ENCODE assay signal across 16 cellular contexts in genomic region chr11:69450064-69450856, GRCh38. TPM values are rescaled to one million over a fixed set of nuclear protein-coding genes. Genes with fewer than 3 reads are reported as not detected.
DNase-seq lines count a peak whose midpoint lies in the region; ATAC-seq and TF ChIP-seq lines count a peak whose summit lies in the region.
"Had no signal": no experiment of that assay in that cellular context is flagged by ENCODE, and none has a peak within 500 bp of the region (broad histone marks: within the 10 kb centered on the region; RNA-seq: fewer than 3 reads in every experiment).

No MANE protein-coding gene starts in this region.

- H2AFZ ChIP-seq in H9 (ENCODE audit: low read length) = no peak overlapping the region

- no peak overlapping the region for H2BK12ac ChIP-seq in H9 (ENCODE audit: insufficient read length, low read depth, low read length)

- H3T11ph ChIP-seq in H9 (ENCODE audit: low read length) = no peak overlapping the region

- H4K5ac ChIP-seq in H9 (ENCODE audit: insufficient read length, low read depth, low read length) = no peak overlapping the region

- peak overlapping the region in 5 of 11 experiments; percentile 12 to 53 (median 28); a peak in 2 of 22 replicates for H3K9ac ChIP-seq in BLaER1 treated with 17β-estradiol and CSF1 and Interleukin-3, amounts not matched to agents 10 nM and 100 nM
- no peak overlapping the region for H3K9ac ChIP-seq in H9 (ENCODE audit: extremely low read depth, insufficient read length, low read length)

- WGBS in right cardiac atrium = 61% methylated on average over 18 of the region's 18 CpGs
- WGBS in H9 (ENCODE audit: extremely low coverage, insufficient read length, low lambda C conversion rate) = no CpG with 5 or more reads among the region's 18 CpGs

- H4K91ac ChIP-seq in H9 (ENCODE audit: insufficient read length, low read depth, low read length) = no peak overlapping the region

- H3K27ac ChIP-seq in BLaER1 treated with 17β-estradiol and CSF1 and Interleukin-3, amounts not matched to agents 10 nM and 100 nM = peak overlapping the region in 6 of 11 experiments; percentile 5 to 45 (median 24); a peak in 6 of 22 replicates
- H3K27ac ChIP-seq in caudate nucleus (ENCODE audit: low read depth, low read length) = peak overlapping the region; percentile 58
- H3K27ac ChIP-seq in right cardiac atrium (ENCODE audit: low read length) = peak overlapping the region; percentile 74
- H3K27ac ChIP-seq in gastrocnemius medialis = peak overlapping the region in 3 of 4 donors; percentile 52 to 73 (median 72)
- peak overlapping the region in 27 of 59 donors; percentile 7 to 82 (median 48) for H3K27ac ChIP-seq in dorsolateral prefrontal cortex
- H3K27ac ChIP-seq in H9 (ENCODE audit: insufficient read length, low read depth, low read length) = no peak overlapping the region

- no peak overlapping the region for H3K27ac Mint-ChIP-seq in H9
- H3K27ac Mint-ChIP-seq in activated T-helper 17 cell treated with anti-CD3 and anti-CD28 coated beads, Interleukin-2, amount 50 U/mL, for 72 hours = no peak overlapping the region
- H3K27ac Mint-ChIP-seq: dendritic cell treated with granulocyte-macrophage colony-stimulating factor and Interleukin-4, amounts not matched to agents 40 ng/mL and 50 ng/mL, for 4 days had no signal

- H3K56ac ChIP-seq in H9 (ENCODE audit: insufficient read length, low read depth, low read length) = no peak overlapping the region

- no peaks in the 10 kb centered on the region for H3K23me2 ChIP-seq in H9 (ENCODE audit: insufficient read length, low read depth, low read length, poor library complexity, severe bottlenecking)

- peaks cover 0 to 4% (median 0%) of the 10 kb centered on the region in 3 experiments; a peak in 3 of 7 replicates for H3K36me3 Mint-ChIP-seq in H9 (ENCODE audit: insufficient read depth in 1 of 3, low read depth in 3 of 3)
- no peaks in the 10 kb centered on the region for H3K36me3 Mint-ChIP-seq in activated T-helper 17 cell treated with anti-CD3 and anti-CD28 coated beads, Interleukin-2, amount 50 U/mL, for 72 hours (ENCODE audit: low read depth)

- H3K4ac ChIP-seq in H9 (ENCODE audit: low read depth, low read length) = no peak overlapping the region

- no peak overlapping the region for H4K8ac ChIP-seq in H9 (replicated peaks; ENCODE audit: insufficient read length, low read depth, low read length)

- H3K27me3 ChIP-seq in BLaER1 treated with 17β-estradiol and CSF1 and Interleukin-3, amounts not matched to agents 10 nM and 100 nM = no peaks in the 10 kb centered on the region
- H3K27me3 ChIP-seq in right cardiac atrium (ENCODE audit: control insufficient read depth, insufficient read depth) (no peaks in the 10 kb centered on the region), gastrocnemius medialis (peaks cover 0 to 9% (median 0%) of the 10 kb centered on the region in 3 donors), dorsolateral prefrontal cortex (peaks cover 0 to 10% (median 0%) of the 10 kb centered on the region in 45 donors), H9 (ENCODE audit: insufficient read depth, low read length) (no peaks in the 10 kb centered on the region)
- H3K27me3 ChIP-seq: ascending aorta, Peyer's patch had no signal

- H3K79me1 ChIP-seq in H9 (ENCODE audit: insufficient read depth, low read depth, low read length, poor library complexity, severe bottlenecking) = no peaks in the 10 kb centered on the region

- no peak overlapping the region for H3K23ac ChIP-seq in H9 (ENCODE audit: insufficient read length, low read depth, low read length)

- ATAC-seq in right cardiac atrium (peak; percentile 7 to 65), gastrocnemius medialis (peak; percentile 50 to 57)
- no peak for ATAC-seq in activated T-helper 17 cell treated with anti-CD3 and anti-CD28 coated beads, Interleukin-2, amount 50 U/mL, for 72 hours (replicated peaks)

- H3K9me3 Mint-ChIP-seq in H9 = peaks cover 0 to 4% of the 10 kb centered on the region in 2 experiments; a peak in 2 of 5 replicates
- H3K9me3 Mint-ChIP-seq in activated T-helper 17 cell treated with anti-CD3 and anti-CD28 coated beads, Interleukin-2, amount 50 U/mL, for 72 hours = no peaks in the 10 kb centered on the region
- H3K9me3 Mint-ChIP-seq: dendritic cell treated with granulocyte-macrophage colony-stimulating factor and Interleukin-4, amounts not matched to agents 40 ng/mL and 50 ng/mL, for 4 days had no signal

- H2BK120ac ChIP-seq in H9 (ENCODE audit: low read depth, low read length, poor library complexity, severe bottlenecking) = no peak overlapping the region

- peaks cover 18% of the 10 kb centered on the region for H3K27me3 Mint-ChIP-seq in H9 (ENCODE audit: low read depth)
- peaks cover 11% of the 10 kb centered on the region for H3K27me3 Mint-ChIP-seq in activated T-helper 17 cell treated with anti-CD3 and anti-CD28 coated beads, Interleukin-2, amount 50 U/mL, for 72 hours

- TF ChIP-seq CTCF in gastrocnemius medialis (IDR thresholded peaks at IDR 0.05 in 4 of 5, conservative IDR thresholded peaks at IDR 0.05 in 1 of 5) (no peak), dorsolateral prefrontal cortex (IDR thresholded peaks at IDR 0.05 in 54 of 56, conservative IDR thresholded peaks at IDR 0.05 in 2 of 56; ENCODE audit: low read depth in 1 of 56, partially characterized antibody in 56 of 56) (no peak), H9 (conservative IDR thresholded peaks at IDR 0.05) (no peak)

- peaks cover 0 to 7% (median 4%) of the 10 kb centered on the region in 11 experiments; a peak in 8 of 22 replicates for H3K9me3 ChIP-seq in BLaER1 treated with 17β-estradiol and CSF1 and Interleukin-3, amounts not matched to agents 10 nM and 100 nM (replicated peaks in 1 of 11)
- H3K9me3 ChIP-seq in right cardiac atrium (ENCODE audit: control insufficient read depth, low read length) (no peaks in the 10 kb centered on the region), gastrocnemius medialis (no peaks in the 10 kb centered on the region), H9 (ENCODE audit: control insufficient read depth, low read depth, low read length) (no peaks in the 10 kb centered on the region)
- H3K9me3 ChIP-seq: ascending aorta, Peyer's patch had no signal

- no peak for DNase-seq in caudate nucleus (lab: John Stamatoyannopoulos, UW)
- peak; percentile 46 to 74 (median 71) for DNase-seq in right cardiac atrium
- DNase-seq in gastrocnemius medialis = no peak
- no peak for DNase-seq in dorsolateral prefrontal cortex
- no peak for DNase-seq in H9
- DNase-seq in NCI-H1048 (lab: John Stamatoyannopoulos, UW) = no peak
- DNase-seq: activated gamma-delta T cell treated with Interleukin-2 at 50 U/mL for 16 hours, NCI-H1694 treated with DMSO at 0.1 percent for 48 hours, NCI-H748 treated with DMSO at 0.1 percent for 48 hours, occipital lobe had no signal

- intact Hi-C loops in right cardiac atrium (cut with DNase I) = no loop called here
- intact Hi-C loops in gastrocnemius medialis (cut with DNase I; ENCODE audit: low total_unique reads) = no loop called here
- intact Hi-C loops in dorsolateral prefrontal cortex (cut with DNase I) = no loop called here

- H2BK20ac ChIP-seq in H9 (ENCODE audit: low read depth, low read length, poor library complexity, severe bottlenecking) = no peak overlapping the region

- H3K4me1 ChIP-seq in BLaER1 treated with 17β-estradiol and CSF1 and Interleukin-3, amounts not matched to agents 10 nM and 100 nM = peaks cover 32 to 76% (median 39%) of the 10 kb centered on the region in 10 experiments
- peaks cover 7% of the 10 kb centered on the region for H3K4me1 ChIP-seq in right cardiac atrium (ENCODE audit: control insufficient read depth, insufficient read depth, low read length)
- H3K4me1 ChIP-seq in gastrocnemius medialis = peaks cover 5 to 20% of the 10 kb centered on the region in 2 donors
- peaks cover 3% of the 10 kb centered on the region; the same call in 1 of the 2 replicates for H3K4me1 ChIP-seq in H9 (ENCODE audit: insufficient read depth, low read length)

- H3K18ac ChIP-seq in H9 (ENCODE audit: insufficient read length, low read depth, low read length) = no peak overlapping the region

- TF ChIP-seq POLR2A in gastrocnemius medialis (IDR thresholded peaks at IDR 0.05) = no peak

- H3K14ac ChIP-seq in H9 (ENCODE audit: insufficient read depth, low read length) = no peak overlapping the region; the same call in 1 of the 2 replicates

- no peak overlapping the region for H3K4me3 Mint-ChIP-seq in H9
- no peak overlapping the region for H3K4me3 Mint-ChIP-seq in activated T-helper 17 cell treated with anti-CD3 and anti-CD28 coated beads, Interleukin-2, amount 50 U/mL, for 72 hours
- H3K4me3 Mint-ChIP-seq: dendritic cell treated with granulocyte-macrophage colony-stimulating factor and Interleukin-4, amounts not matched to agents 40 ng/mL and 50 ng/mL, for 4 days had no signal

- H3K79me2 ChIP-seq in H9 (ENCODE audit: insufficient read depth, low read length) = no peaks in the 10 kb centered on the region

- in situ Hi-C loops in gastrocnemius medialis (cut with MboI; ENCODE audit: low sequenced_read_pairs in 4 of 4) = no loop called here

- no peak overlapping the region for H2BK5ac ChIP-seq in H9 (ENCODE audit: insufficient read length, low read length)

- peaks cover 11 to 18% of the 10 kb centered on the region in 2 experiments for H3K4me1 Mint-ChIP-seq in H9
- no peaks in the 10 kb centered on the region for H3K4me1 Mint-ChIP-seq in activated T-helper 17 cell treated with anti-CD3 and anti-CD28 coated beads, Interleukin-2, amount 50 U/mL, for 72 hours

- H4K20me1 ChIP-seq in BLaER1 treated with 17β-estradiol and CSF1 and Interleukin-3, amounts not matched to agents 10 nM and 100 nM = peaks cover 0 to 5% (median 0%) of the 10 kb centered on the region in 11 experiments; a peak in 1 of 22 replicates
- H4K20me1 ChIP-seq in H9 (ENCODE audit: control insufficient read depth, insufficient read depth, insufficient read length) = no peaks in the 10 kb centered on the region

- no peak overlapping the region for H2AK5ac ChIP-seq in H9 (ENCODE audit: insufficient read length, low read length)

- peak overlapping the region in 1 of 10 experiments; percentile 31; a peak in 1 of 20 replicates for H3K4me3 ChIP-seq in BLaER1 treated with 17β-estradiol and CSF1 and Interleukin-3, amounts not matched to agents 10 nM and 100 nM
- H3K4me3 ChIP-seq in right cardiac atrium (ENCODE audit: low read length) (no peak overlapping the region), gastrocnemius medialis (peak overlapping the region in 1 of 4 donors; percentile 7), dorsolateral prefrontal cortex (no peak overlapping the region)
- H3K4me3 ChIP-seq: ascending aorta, Peyer's patch had no signal

- H3K36me3 ChIP-seq in BLaER1 treated with 17β-estradiol and CSF1 and Interleukin-3, amounts not matched to agents 10 nM and 100 nM = no peaks in the 10 kb centered on the region
- no peaks in the 10 kb centered on the region for H3K36me3 ChIP-seq in gastrocnemius medialis
- H3K36me3 ChIP-seq: ascending aorta, Peyer's patch had no signal

- no peak overlapping the region for H2BK15ac ChIP-seq in H9 (ENCODE audit: low read depth, low read length)

- peak overlapping the region; percentile 74 to 94 (median 88) for H3K4me2 ChIP-seq in BLaER1 treated with 17β-estradiol and CSF1 and Interleukin-3, amounts not matched to agents 10 nM and 100 nM
- H3K4me2 ChIP-seq in H9 (ENCODE audit: insufficient read depth, insufficient read length, low read length) = no peak overlapping the region

RNA-seq across cellular contexts. Expression of gene LINC01488, which starts 31.2 kb away (rescaled TPM):
- total RNA-seq in right cardiac atrium (under 1 TPM in 2 of 4 donors, not detected in 2; 0.14 to 0.17 TPM), gastrocnemius medialis (not detected), dorsolateral prefrontal cortex (not detected), H9 (2021) (not detected in 2 replicates)
- polyA plus RNA-seq in right cardiac atrium = 0.16 TPM
- not detected for total RNA-seq in activated T-helper 17 cell treated with anti-CD3 and anti-CD28 coated beads, Interleukin-2, amount 50 U/mL, for 72 hours
- total RNA-seq: ascending aorta, mononuclear cell, occipital lobe, Peyer's patch had no signal

Comparison
In these comparisons a context has a peak if more than half of its experiments do, and no peak if none do; other contexts are left out.
1. DNase-seq: peak in right cardiac atrium (3 of 3); none in caudate nucleus (0 of 61), gastrocnemius medialis (0 of 2), dorsolateral prefrontal cortex (0 of 10), H9 (single experiment) and NCI-H1048 (single experiment).